In the genomic region with DNA sequence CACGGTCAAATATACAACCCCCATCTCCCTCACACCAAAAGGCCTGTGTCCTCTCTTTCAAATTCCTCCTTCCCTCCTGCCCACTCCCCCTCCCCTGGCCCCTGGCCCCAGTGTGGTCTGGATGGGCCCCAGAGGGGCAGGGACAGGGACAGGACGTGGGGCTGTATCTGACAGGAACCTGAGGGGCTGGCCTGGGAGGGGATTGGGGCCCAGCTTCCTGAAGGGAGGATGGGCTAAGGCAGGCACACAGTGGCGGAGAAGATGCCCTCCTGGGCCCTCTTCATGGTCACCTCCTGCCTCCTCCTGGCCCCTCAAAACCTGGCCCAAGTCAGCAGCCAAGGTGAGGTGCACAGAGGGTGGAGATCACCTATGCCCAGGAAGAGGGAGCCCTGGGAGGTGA, we compare ENCODE assay signal across 26 cellular contexts. TPM values are rescaled to one million over a fixed set of nuclear protein-coding genes. Genes with fewer than 3 reads are reported as not detected.
DNase-seq lines count a peak whose midpoint lies in the region; ATAC-seq and TF ChIP-seq lines count a peak whose summit lies in the region.
"Had no signal": no experiment of that assay in that cellular context is flagged by ENCODE, and none has a peak within 500 bp of the region (broad histone marks: within the 10 kb centered on the region; RNA-seq: fewer than 3 reads in every experiment).

Gene MPL, plus strand, starts transcription at position 231 of the 400 bp plus-strand sequence. Its CDS starts 31 bp downstream, at position 262.

- H3K18ac ChIP-seq in neuronal stem cell (ENCODE audit: low read length): peak within 1 kb of the TSS; percentile 74

- H2AFZ ChIP-seq in neuronal stem cell (ENCODE audit: low read length): no peak within 1 kb of the TSS
- H2AFZ ChIP-seq: GM23248, PC-9 had no signal

- H4K8ac ChIP-seq in neuronal stem cell (ENCODE audit: low read depth, low read length): no peak within 1 kb of the TSS

- no peaks in the 10 kb centered on the region for H3K36me3 ChIP-seq in neuronal stem cell (replicated peaks in 1 of 2; ENCODE audit: control insufficient read depth in 2 of 2, insufficient read depth in 2 of 2, low read length in 2 of 2)

- WGBS in neuronal stem cell (ENCODE audit: extremely low coverage in 2 of 2, insufficient read length in 2 of 2, insufficient replicate concordance in 1 of 2), 2 donors: no CpG with 5 or more reads among the region's 3 CpGs

- H3K27ac Mint-ChIP-seq in endothelial cell (ENCODE audit: unreplicated experiment): peak within 1 kb of the TSS; percentile 34
- H3K27ac Mint-ChIP-seq: H9, HFFc6 had no signal

- intact Hi-C loops in cardiac septum (cut with DNase I): no loop called here
- intact Hi-C loops in left cardiac atrium (cut with DNase I): no loop called here

- peak within 1 kb of the TSS; percentile 34 for H2BK15ac ChIP-seq in neuronal stem cell (ENCODE audit: low read length)

- ATAC-seq in left cardiac atrium (no peak), GM18498 (IDR thresholded peaks at IDR 0.05; ENCODE audit: unreplicated experiment) (no peak), GM21619 (IDR thresholded peaks at IDR 0.05; ENCODE audit: unreplicated experiment) (no peak)
- no peak for ATAC-seq in activated T-cell treated with anti-CD3 and anti-CD28 coated beads, Interleukin-2, amount 50 U/mL, for 4 hours

- H3K23ac ChIP-seq in neuronal stem cell (ENCODE audit: low read depth, low read length, poor library complexity): peak within 1 kb of the TSS; percentile 40

- no peak within 1 kb of the TSS for H4K91ac ChIP-seq in neuronal stem cell (ENCODE audit: low read depth, low read length, poor library complexity)

- H2BK12ac ChIP-seq in neuronal stem cell (ENCODE audit: low read length): no peak within 1 kb of the TSS

- no peak within 1 kb of the TSS for H3K14ac ChIP-seq in neuronal stem cell (ENCODE audit: low read length)

- TF ChIP-seq CTCF in endothelial cell (IDR thresholded peaks at IDR 0.05; ENCODE audit: unreplicated experiment): no peak

- no peak within 1 kb of the TSS for H2BK120ac ChIP-seq in neuronal stem cell (ENCODE audit: low read depth, low read length)

- no peaks in the 10 kb centered on the region for H3K9me3 ChIP-seq in neuronal stem cell (replicated peaks in 1 of 2; ENCODE audit: control insufficient read depth in 2 of 2, insufficient read depth in 1 of 2, low read depth in 1 of 2, low read length in 2 of 2)

- H3K4me1 ChIP-seq in neuronal stem cell (ENCODE audit: control insufficient read depth in 2 of 2, insufficient read depth in 1 of 2, low read depth in 1 of 2, low read length in 2 of 2): peaks cover 0 to 2% of the 10 kb centered on the region in 2 donors

- peaks cover 13% of the 10 kb centered on the region for H3K27me3 Mint-ChIP-seq in endothelial cell (ENCODE audit: unreplicated experiment)
- H3K27me3 Mint-ChIP-seq in activated T-cell treated with anti-CD3 and anti-CD28 coated beads, Interleukin-2, amount 50 U/mL, for 4 hours (ENCODE audit: low read depth): no peaks in the 10 kb centered on the region

- H3K36me3 Mint-ChIP-seq in endothelial cell (ENCODE audit: low read depth, unreplicated experiment): peaks cover 3% of the 10 kb centered on the region
- no peaks in the 10 kb centered on the region for H3K36me3 Mint-ChIP-seq in activated T-cell treated with anti-CD3 and anti-CD28 coated beads, Interleukin-2, amount 50 U/mL, for 4 hours (ENCODE audit: insufficient read depth)

- H3K4me1 Mint-ChIP-seq in endothelial cell (ENCODE audit: unreplicated experiment): peaks cover 27% of the 10 kb centered on the region
- H3K4me1 Mint-ChIP-seq in activated T-cell treated with anti-CD3 and anti-CD28 coated beads, Interleukin-2, amount 50 U/mL, for 4 hours (ENCODE audit: low read depth): no peaks in the 10 kb centered on the region

- peak; percentile 47 for DNase-seq in cardiac septum (ENCODE audit: low spot score)
- no peak for DNase-seq in left cardiac atrium
- DNase-seq in endothelial cell (ENCODE audit: low spot score): no peak
- DNase-seq in neuronal stem cell (ENCODE audit: low spot score): no peak
- DNase-seq in activated T-cell treated with anti-CD3 and anti-CD28 coated beads, Interleukin-2, amount 50 U/mL, for 4 hours: no peak
- DNase-seq in NCI-H1105 (lab: John Stamatoyannopoulos, UW): no peak
- DNase-seq: ACHN, C1 segment of cervical spinal cord, DMS53, EL, GM23248, H9, HFFc6, Kasumi-1, MM.1S, NCI-H1048, NCI-H1436, NCI-H187 treated with DMSO at 0.1 percent for 48 hours, NCI-H510A, PC-9, RPMI8226, SHP77 had no signal

- H3K9me3 Mint-ChIP-seq in endothelial cell (ENCODE audit: unreplicated experiment): no peaks in the 10 kb centered on the region
- H3K9me3 Mint-ChIP-seq in activated T-cell treated with anti-CD3 and anti-CD28 coated beads, Interleukin-2, amount 50 U/mL, for 4 hours: no peaks in the 10 kb centered on the region
- H3K9me3 Mint-ChIP-seq: H9, HFFc6 had no signal

- H2AK5ac ChIP-seq in neuronal stem cell (ENCODE audit: low read depth, low read length): peak within 1 kb of the TSS; percentile 47

- no peak within 1 kb of the TSS for H3K4ac ChIP-seq in neuronal stem cell (ENCODE audit: low read length)

- H3K9ac ChIP-seq in neuronal stem cell (ENCODE audit: low read depth, low read length, poor library complexity): no peak within 1 kb of the TSS
- H3K9ac ChIP-seq: GM23248 had no signal

- H3K79me1 ChIP-seq in neuronal stem cell (ENCODE audit: low read depth, low read length): no peaks in the 10 kb centered on the region

- H3K4me3 Mint-ChIP-seq in endothelial cell (ENCODE audit: unreplicated experiment): peak within 1 kb of the TSS; percentile 45
- H3K4me3 Mint-ChIP-seq in activated T-cell treated with anti-CD3 and anti-CD28 coated beads, Interleukin-2, amount 50 U/mL, for 4 hours: no peak within 1 kb of the TSS
- H3K4me3 Mint-ChIP-seq: H9, HFFc6 had no signal

- H3K27ac ChIP-seq in neuronal stem cell (replicated peaks; ENCODE audit: low read length): no peak within 1 kb of the TSS
- H3K27ac ChIP-seq: 22Rv1, GM23248, PC-9, SK-N-MC had no signal

- no peak within 1 kb of the TSS for H3K4me3 ChIP-seq in neuronal stem cell (ENCODE audit: low read length in 2 of 2)
- H3K4me3 ChIP-seq: GM23248, PC-9, SK-N-MC had no signal

- H3K27me3 ChIP-seq in neuronal stem cell (ENCODE audit: control insufficient read depth in 3 of 3, insufficient read depth in 3 of 3, low read depth in 1 of 3, low read length in 3 of 3): peaks cover 0 to 20% (median 0%) of the 10 kb centered on the region in 3 experiments

- no peak within 1 kb of the TSS for H2BK5ac ChIP-seq in neuronal stem cell (ENCODE audit: low read length)

- no peak within 1 kb of the TSS for H3K4me2 ChIP-seq in neuronal stem cell (ENCODE audit: insufficient read depth, low read length, poor library complexity, severe bottlenecking)
- H3K4me2 ChIP-seq: PC-9 had no signal

RNA-seq across cellular contexts. Expression of gene MPL, which starts in this region (rescaled TPM):
- total RNA-seq in cardiac septum (1.6 TPM), left cardiac atrium (under 1 TPM; 0.44 to 0.65 TPM), endothelial cell (ENCODE audit: unreplicated experiment) (6.2 TPM)
- polyA plus RNA-seq in neuronal stem cell (2013, experiment 1 of 2): not detected
- polyA plus RNA-seq in neuronal stem cell (2013, experiment 2 of 2): not detected
- not detected for total RNA-seq in activated T-cell treated with anti-CD3 and anti-CD28 coated beads, Interleukin-2, amount 50 U/mL, for 4 hours
- total RNA-seq: GM23248, H9, HFFc6 had no signal
- polyA plus RNA-seq: GM23248 had no signal
